In genomic region chr16:165218-165538, GRCh38 we compare ENCODE assay signal across 7 cellular contexts. TPM values are rescaled to one million over a fixed set of nuclear protein-coding genes. Genes with fewer than 3 reads are reported as not detected.
DNase-seq lines count a peak whose midpoint lies in the region; ATAC-seq and TF ChIP-seq lines count a peak whose summit lies in the region.
"Had no signal": no experiment of that assay in that cellular context is flagged by ENCODE, and none has a peak within 500 bp of the region (broad histone marks: within the 10 kb centered on the region; RNA-seq: fewer than 3 reads in every experiment).

No MANE protein-coding gene starts in this region.

- intact Hi-C loops in naive thymus-derived CD4-positive, alpha-beta T cell (cut with micrococcal nuclease), result no loop called here

- no peaks in the 10 kb centered on the region for H3K4me1 Mint-ChIP-seq in activated T-helper 17 cell treated with anti-CD3 and anti-CD28 coated beads, Interleukin-2, amount 50 U/mL, for 72 hours
- H3K4me1 Mint-ChIP-seq in naive thymus-derived CD4-positive, alpha-beta T cell, result peaks cover 4 to 13% (median 6%) of the 10 kb centered on the region in 7 donors

- POLR2A ChIA-PET in GM10248 (lab: Yijun Ruan, JAX), result no interaction called here
- POLR2A ChIA-PET in naive thymus-derived CD4-positive, alpha-beta T cell (lab: Charles Lee), result interaction anchor here (1.3 kb wide), 1 partner anchor 10 kb away, joined by 3 read pairs; no protein-coding TSS in a partner anchor

- peak overlapping the region; percentile 10 for H3K4me3 Mint-ChIP-seq in activated T-helper 17 cell treated with anti-CD3 and anti-CD28 coated beads, Interleukin-2, amount 50 U/mL, for 72 hours
- peak overlapping the region in 9 of 10 donors; percentile 5 to 78 (median 57) for H3K4me3 Mint-ChIP-seq in naive thymus-derived CD4-positive, alpha-beta T cell

- peaks cover 4 to 8% of the 10 kb centered on the region in 2 donors for H3K4me1 ChIP-seq in naive thymus-derived CD4-positive, alpha-beta T cell (ENCODE audit: control insufficient read depth in 2 of 2, insufficient read depth in 2 of 2, low read length in 2 of 2)

- no peaks in the 10 kb centered on the region for H3K9me3 ChIP-seq in naive thymus-derived CD4-positive, alpha-beta T cell (ENCODE audit: control insufficient read depth in 2 of 3, low read length in 3 of 3)

- peaks cover 24% of the 10 kb centered on the region for H3K27me3 Mint-ChIP-seq in activated T-helper 17 cell treated with anti-CD3 and anti-CD28 coated beads, Interleukin-2, amount 50 U/mL, for 72 hours
- H3K27me3 Mint-ChIP-seq in naive thymus-derived CD4-positive, alpha-beta T cell, result peaks cover 24 to 58% (median 36%) of the 10 kb centered on the region in 5 donors

- no peak for TF ChIP-seq CTCF in GM10248 (IDR thresholded peaks at IDR 0.05; ENCODE audit: control extremely low read depth, extremely low read depth, low read depth, missing control alignments)

- H3K27me3 ChIP-seq in naive thymus-derived CD4-positive, alpha-beta T cell (ENCODE audit: control insufficient read depth in 2 of 2, insufficient read depth in 2 of 2, low read length in 2 of 2), result peaks cover 0 to 20% of the 10 kb centered on the region in 2 donors

- no peak overlapping the region for H3K27ac ChIP-seq in naive thymus-derived CD4-positive, alpha-beta T cell (ENCODE audit: low read depth, low read length)

- CTCF ChIA-PET in GM10248 (lab: Yijun Ruan, JAX), result interaction anchor here (1.6 kb wide), 1 partner anchor 17 kb away, joined by 5 read pairs; no protein-coding TSS in a partner anchor
- CTCF ChIA-PET in naive thymus-derived CD4-positive, alpha-beta T cell (lab: Charles Lee), result no interaction called here

- H3K9me3 Mint-ChIP-seq in activated T-helper 17 cell treated with anti-CD3 and anti-CD28 coated beads, Interleukin-2, amount 50 U/mL, for 72 hours, result no peaks in the 10 kb centered on the region
- H3K9me3 Mint-ChIP-seq in naive thymus-derived CD4-positive, alpha-beta T cell, result peaks cover 0 to 1% (median 0%) of the 10 kb centered on the region in 11 donors
- H3K9me3 Mint-ChIP-seq: activated naive CD4-positive, alpha-beta T cell treated with anti-CD3 and anti-CD28 coated beads, Interleukin-2, amount 50 U/mL, for 72 hours had no signal

- H3K36me3 Mint-ChIP-seq in activated T-helper 17 cell treated with anti-CD3 and anti-CD28 coated beads, Interleukin-2, amount 50 U/mL, for 72 hours (ENCODE audit: low read depth), result no peaks in the 10 kb centered on the region
- peaks cover 0 to 4% (median 0%) of the 10 kb centered on the region in 5 donors for H3K36me3 Mint-ChIP-seq in naive thymus-derived CD4-positive, alpha-beta T cell
- H3K36me3 Mint-ChIP-seq: activated naive CD4-positive, alpha-beta T cell treated with anti-CD3 and anti-CD28 coated beads, Interleukin-2, amount 50 U/mL, for 72 hours had no signal

- H3K4me3 ChIP-seq in naive thymus-derived CD4-positive, alpha-beta T cell (ENCODE audit: low read length), result no peak overlapping the region

- DNase-seq in GM10248 (ENCODE audit: extremely low spot score), result peak; percentile 31
- DNase-seq in naive thymus-derived CD4-positive, alpha-beta T cell, result no peak
- no peak for DNase-seq in DMS79 (lab: John Stamatoyannopoulos, UW)
- DNase-seq in NCI-H2081 (lab: John Stamatoyannopoulos, UW), result no peak

- no peak for ATAC-seq in activated T-helper 17 cell treated with anti-CD3 and anti-CD28 coated beads, Interleukin-2, amount 50 U/mL, for 72 hours (replicated peaks)
- ATAC-seq in naive thymus-derived CD4-positive, alpha-beta T cell, result no peak
- no peak for ATAC-seq in HG02759 (IDR thresholded peaks at IDR 0.05; ENCODE audit: unreplicated experiment)

- no peaks in the 10 kb centered on the region for H3K36me3 ChIP-seq in naive thymus-derived CD4-positive, alpha-beta T cell (ENCODE audit: control insufficient read depth in 2 of 3, insufficient read depth in 3 of 3, low read length in 3 of 3)

- H3K27ac Mint-ChIP-seq in activated T-helper 17 cell treated with anti-CD3 and anti-CD28 coated beads, Interleukin-2, amount 50 U/mL, for 72 hours, result no peak overlapping the region
- no peak overlapping the region for H3K27ac Mint-ChIP-seq in naive thymus-derived CD4-positive, alpha-beta T cell
- H3K27ac Mint-ChIP-seq: activated naive CD4-positive, alpha-beta T cell treated with anti-CD3 and anti-CD28 coated beads, Interleukin-2, amount 50 U/mL, for 72 hours had no signal

RNA-seq across cellular contexts. Expression of gene HBM, which starts 0.6 kb away (rescaled TPM):
- total RNA-seq in activated T-helper 17 cell treated with anti-CD3 and anti-CD28 coated beads, Interleukin-2, amount 50 U/mL, for 72 hours, result not detected
- not detected for total RNA-seq in naive thymus-derived CD4-positive, alpha-beta T cell
- polyA plus RNA-seq in naive thymus-derived CD4-positive, alpha-beta T cell, result not detected
- total RNA-seq: activated naive CD4-positive, alpha-beta T cell treated with anti-CD3 and anti-CD28 coated beads, Interleukin-2, amount 50 U/mL, for 72 hours had no signal

RNA-seq across cellular contexts. Expression of gene HBA2, which starts 7.5 kb away (rescaled TPM):
- total RNA-seq in activated T-helper 17 cell treated with anti-CD3 and anti-CD28 coated beads, Interleukin-2, amount 50 U/mL, for 72 hours, result not detected
- 10 to 100 TPM in 1 of 5 experiments, 1 to 10 TPM in 1, under 1 TPM in 1, not detected in 2; 0.68 to 10.4 (median 1.1) TPM for total RNA-seq in naive thymus-derived CD4-positive, alpha-beta T cell
- polyA plus RNA-seq in naive thymus-derived CD4-positive, alpha-beta T cell, result under 1 TPM in 1 of 2 donors, not detected in 1; 0.63 TPM
- total RNA-seq: activated naive CD4-positive, alpha-beta T cell treated with anti-CD3 and anti-CD28 coated beads, Interleukin-2, amount 50 U/mL, for 72 hours had no signal

RNA-seq across cellular contexts. Expression of gene HBA1, which starts 11.3 kb away (rescaled TPM):
- not detected for total RNA-seq in activated T-helper 17 cell treated with anti-CD3 and anti-CD28 coated beads, Interleukin-2, amount 50 U/mL, for 72 hours
- total RNA-seq in naive thymus-derived CD4-positive, alpha-beta T cell, result 10 to 100 TPM in 1 of 5 experiments, 1 to 10 TPM in 2, not detected in 2; 1.1 to 33.5 (median 2.2) TPM
- polyA plus RNA-seq in naive thymus-derived CD4-positive, alpha-beta T cell, result not detected
- total RNA-seq: activated naive CD4-positive, alpha-beta T cell treated with anti-CD3 and anti-CD28 coated beads, Interleukin-2, amount 50 U/mL, for 72 hours had no signal

RNA-seq across cellular contexts. Expression of gene HBZ, which starts 12.7 kb away (rescaled TPM):
- not detected for total RNA-seq in activated T-helper 17 cell treated with anti-CD3 and anti-CD28 coated beads, Interleukin-2, amount 50 U/mL, for 72 hours
- total RNA-seq in naive thymus-derived CD4-positive, alpha-beta T cell, result not detected
- not detected for polyA plus RNA-seq in naive thymus-derived CD4-positive, alpha-beta T cell
- total RNA-seq: activated naive CD4-positive, alpha-beta T cell treated with anti-CD3 and anti-CD28 coated beads, Interleukin-2, amount 50 U/mL, for 72 hours had no signal

RNA-seq across cellular contexts. Expression of gene HBQ1, which starts 15.1 kb away (rescaled TPM):
- not detected for total RNA-seq in activated T-helper 17 cell treated with anti-CD3 and anti-CD28 coated beads, Interleukin-2, amount 50 U/mL, for 72 hours
- total RNA-seq in naive thymus-derived CD4-positive, alpha-beta T cell, result not detected
- not detected for polyA plus RNA-seq in naive thymus-derived CD4-positive, alpha-beta T cell
